18 cellular contexts compared by ENCODE assay signal in genomic region chr7:129074361-129074871, GRCh38. TPM values are rescaled to one million over a fixed set of nuclear protein-coding genes. Genes with fewer than 3 reads are reported as not detected.
DNase-seq lines count a peak whose midpoint lies in the region; ATAC-seq, FAIRE-seq and TF ChIP-seq lines count a peak whose summit lies in the region.
"Had no signal": no experiment of that assay in that cellular context is flagged by ENCODE, and none has a peak within 500 bp of the region (broad histone marks: within the 10 kb centered on the region; RNA-seq: fewer than 3 reads in every experiment).

No MANE protein-coding gene starts in this region.

- no peak for TF ChIP-seq RAD21 in HepG2 (CRISPR knock-in tag; IDR thresholded peaks at IDR 0.05)
- TF ChIP-seq RAD21 in K562 (CRISPR knock-in tag; conservative IDR thresholded peaks at IDR 0.05 in 1 of 2, IDR thresholded peaks at IDR 0.05 in 1 of 2), result no peak

- POLR2A ChIA-PET in HepG2 (lab: Yijun Ruan, JAX) (interaction anchor here (1.4 kb wide), 1 partner anchor 20 kb away, joined by 4 read pairs; the partner anchor contains the start of gene TNPO3), K562 (lab: Yijun Ruan, JAX) (interaction anchor here (0.9 to 1.2 kb wide), 2 partner anchors 10 to 11 kb away, joined by 3 read pairs; no protein-coding TSS in a partner anchor)

- no peak overlapping the region for H3K4me3 ChIP-seq in HepG2 (replicated peaks in 1 of 3; ENCODE audit: insufficient read depth in 1 of 3, low read depth in 2 of 3, low read length in 3 of 3)
- no peak overlapping the region for H3K4me3 ChIP-seq in right lobe of liver
- no peak overlapping the region for H3K4me3 ChIP-seq in NB4 (ENCODE audit: low read depth, low read length)
- no peak overlapping the region for H3K4me3 ChIP-seq in K562
- H3K4me3 ChIP-seq: A549, BLaER1, GM23248 had no signal

- FAIRE-seq in HepG2 (lab: Jason Lieb, UNC) (no peak), K562 (lab: Jason Lieb, UNC) (no peak)
- FAIRE-seq: A549 had no signal

- H3K9me3 ChIP-seq in HepG2 (ENCODE audit: low read length) (no peaks in the 10 kb centered on the region), right lobe of liver (no peaks in the 10 kb centered on the region), K562 (replicated peaks; ENCODE audit: control insufficient read depth, insufficient read depth, low read depth, low read length) (no peaks in the 10 kb centered on the region)
- H3K9me3 ChIP-seq: A549 had no signal

- H3K9ac ChIP-seq in HepG2 (ENCODE audit: insufficient read depth, low read depth, low read length), result no peak overlapping the region
- no peak overlapping the region; a peak in 1 of 4 replicates for H3K9ac ChIP-seq in K562 (ENCODE audit: insufficient read depth in 1 of 2, low read depth in 2 of 2, low read length in 2 of 2)
- H3K9ac ChIP-seq: BLaER1, GM23248 had no signal

- H3K36me3 ChIP-seq in HepG2 (replicated peaks in 1 of 2; ENCODE audit: control insufficient read depth in 1 of 2, insufficient read depth in 2 of 2, low read length in 2 of 2) (no peaks in the 10 kb centered on the region), right lobe of liver (no peaks in the 10 kb centered on the region), K562 (ENCODE audit: control insufficient read depth, insufficient read depth, low read length) (no peaks in the 10 kb centered on the region)
- H3K36me3 ChIP-seq: BLaER1 had no signal

- TF ChIP-seq POLR2A in HepG2 (IDR thresholded peaks at IDR 0.05; ENCODE audit: insufficient read depth in 1 of 2, low read depth in 2 of 2, low read length in 2 of 2) (no peak), right lobe of liver (IDR thresholded peaks at IDR 0.05) (no peak), NB4 (IDR thresholded peaks at IDR 0.05; ENCODE audit: extremely low read depth, insufficient read length) (no peak), K562 (conservative IDR thresholded peaks at IDR 0.05) (no peak)

- H3K4me1 ChIP-seq in HepG2 (ENCODE audit: insufficient read depth, low read length), result 0 out of 2 replicates have a peak, but pooled peaks cover 9% of the 10 kb centered on the region
- no peaks in the 10 kb centered on the region for H3K4me1 ChIP-seq in right lobe of liver
- no peaks in the 10 kb centered on the region; a peak in 1 of 5 replicates for H3K4me1 ChIP-seq in K562 (replicated peaks in 1 of 2; ENCODE audit: control insufficient read depth in 2 of 2, insufficient read depth in 2 of 2, low read length in 2 of 2)
- H3K4me1 ChIP-seq: A549 had no signal

- BruUV-seq in HepG2 (replicated peaks; lab: Mats Ljungman, UMichigan), result no TSS peak
- BruUV-seq in K562 (replicated peaks; lab: Mats Ljungman, UMichigan), result no TSS peak

- no peak for TF ChIP-seq EP300 in HepG2 (IDR thresholded peaks at IDR 0.05; ENCODE audit: low read depth in 2 of 2, low read length in 2 of 2)
- TF ChIP-seq EP300 in HepG2 (CRISPR knock-in tag; IDR thresholded peaks at IDR 0.05; ENCODE audit: borderline replicate concordance), result no peak
- TF ChIP-seq EP300 in K562 (IDR thresholded peaks at IDR 0.05; ENCODE audit: low read length), result no peak

- WGBS in HepG2 (ENCODE audit: low lambda C conversion rate), result 0% methylated on average over 1 of the region's 1 CpG
- WGBS in right lobe of liver (ENCODE audit: insufficient coverage, low coverage, low lambda C conversion rate, missing lambda C conversion rate), result 100% methylated on average over 1 of the region's 1 CpG
- 80% methylated on average over 1 of the region's 1 CpG for WGBS in K562 (ENCODE audit: insufficient coverage, low coverage, missing lambda C conversion rate)

- H3K79me2 ChIP-seq in HepG2 (ENCODE audit: insufficient read depth, low read length), result no peaks in the 10 kb centered on the region
- no peaks in the 10 kb centered on the region for H3K79me2 ChIP-seq in K562 (ENCODE audit: control insufficient read depth, insufficient read depth, low read length)

- H4K20me1 ChIP-seq in HepG2 (ENCODE audit: insufficient read depth, low read length) (no peaks in the 10 kb centered on the region), K562 (replicated peaks; ENCODE audit: control insufficient read depth, insufficient read depth, low read length) (no peaks in the 10 kb centered on the region)
- H4K20me1 ChIP-seq: BLaER1 had no signal

- in situ Hi-C loops in HepG2 (cut with HindIII; ENCODE audit: extremely low pct_ligation_motif_present, low pct_unique_long_range_greater_than_20kb), result no loop called here
- in situ Hi-C loops in K562 (cut with MboI), result no loop called here

- CTCF ChIA-PET in HepG2 (lab: Yijun Ruan, JAX; ENCODE audit: low intra/inter-chr PET ratio, low total read pairs) (no interaction called here), K562 (lab: Yijun Ruan, JAX; ENCODE audit: low intra/inter-chr PET ratio) (no interaction called here)

- H3K27ac ChIP-seq in HepG2 (ENCODE audit: extremely low read length, insufficient read depth, low read length) (no peak overlapping the region), right lobe of liver (no peak overlapping the region), K562 (ENCODE audit: extremely low read depth, low read depth, low read length) (no peak overlapping the region)
- H3K27ac ChIP-seq: 22Rv1, A549, BLaER1, GM23248 had no signal

- H2AFZ ChIP-seq in HepG2 (ENCODE audit: low read length), result no peak overlapping the region
- no peak overlapping the region for H2AFZ ChIP-seq in K562 (ENCODE audit: low read depth, low read length)
- H2AFZ ChIP-seq: GM23248 had no signal

- TF ChIP-seq CTCF in HepG2 (CRISPR knock-in tag; IDR thresholded peaks at IDR 0.05), result no peak
- TF ChIP-seq CTCF in right lobe of liver (IDR thresholded peaks at IDR 0.05), result no peak
- TF ChIP-seq CTCF in NB4 (IDR thresholded peaks at IDR 0.05; ENCODE audit: low read depth, low read length), result no peak
- no peak for TF ChIP-seq CTCF in K562 (IDR thresholded peaks at IDR 0.05 in 2 of 3, conservative IDR thresholded peaks at IDR 0.05 in 1 of 3; ENCODE audit: insufficient read depth in 2 of 3, low read depth in 1 of 3, low read length in 3 of 3)

- no peak for DNase-seq in HepG2 (ENCODE audit: low spot score)
- DNase-seq in right lobe of liver, result no peak
- DNase-seq in NB4 (ENCODE audit: low read depth), result peak; percentile 17
- DNase-seq in K562 (ENCODE audit: extremely low read depth in 1 of 4, low spot score in 3 of 4), result no peak
- no peak for DNase-seq in activated CD4-positive, alpha-beta T cell treated with anti-CD3 and anti-CD28 coated beads, Interleukin-2, amount 50 U/mL, for 4 hours
- no peak for DNase-seq in globus pallidus (ENCODE audit: low spot score)
- DNase-seq: Calu3; CD8-positive, alpha-beta T cell; DMS79 treated with DMSO at 0.1 percent for 48 hours; GF-D8; GM23248; H7; KBM-7 had no signal

- H3K27me3 ChIP-seq in HepG2 (ENCODE audit: control insufficient read depth in 1 of 2, insufficient read depth in 2 of 2, low read length in 2 of 2) (no peaks in the 10 kb centered on the region), right lobe of liver (no peaks in the 10 kb centered on the region), K562 (ENCODE audit: control insufficient read depth in 2 of 2, insufficient read depth in 2 of 2, low read length in 2 of 2) (no peaks in the 10 kb centered on the region)
- H3K27me3 ChIP-seq: BLaER1 had no signal

- no peaks in the 10 kb centered on the region for H3K9me1 ChIP-seq in K562 (ENCODE audit: control insufficient read depth, insufficient read depth, low read length)

- ATAC-seq in HepG2 (peak; percentile 60; the same call in 1 of the 3 replicates), right lobe of liver (no peak), K562 (no peak), GM19351 (IDR thresholded peaks at IDR 0.05; ENCODE audit: unreplicated experiment) (no peak)
- ATAC-seq: A549; CD8-positive, alpha-beta T cell; HCT116 had no signal

- no peak overlapping the region for H3K4me2 ChIP-seq in HepG2 (ENCODE audit: low read depth, low read length)
- H3K4me2 ChIP-seq in K562 (ENCODE audit: insufficient read depth, low read length), result no peak overlapping the region
- H3K4me2 ChIP-seq: A549, BLaER1 had no signal

- intact Hi-C loops in HepG2 (cut with micrococcal nuclease; ENCODE audit: unreplicated experiment), result no loop called here
- intact Hi-C loops in right lobe of liver (cut with DNase I), result no loop called here
- intact Hi-C loops in K562 (cut with micrococcal nuclease), result no loop called here

RNA-seq across cellular contexts. Expression of gene TNPO3, which starts 19.5 kb away (rescaled TPM):
- total RNA-seq in HepG2 (2016; rRNA removed; fragmentation: Illumina TruSeq; extraction: Trizol) (44.6 and 61.5 TPM in 2 replicates), right lobe of liver (10 to 100 TPM; 15.2 to 30.2 (median 22.2) TPM), K562 (2014; rRNA removed) (97.4 and 108 TPM in 2 replicates), K562 (2014; rRNA removed; fragmentation: Illumina TruSeq; extraction: Trizol) (110 and 113 TPM in 2 replicates), K562 (2015; rRNA removed; fragmentation: Illumina TruSeq; extraction: Trizol) (112 and 120 TPM in 2 replicates), K562 (2021) (111 and 118 TPM in 2 replicates)
- total RNA-seq in HepG2 (2016; cell fraction: cytosol; rRNA removed; fragmentation: Illumina TruSeq; extraction: Trizol; ENCODE audit: low read depth), result 14.8 and 16.2 TPM in 2 replicates
- 44.0 and 55.4 TPM in 2 replicates for total RNA-seq in HepG2 (2016; cell fraction: insoluble cytoplasmic fraction; rRNA removed; fragmentation: Illumina TruSeq; extraction: Trizol)
- total RNA-seq in HepG2 (2016; cell fraction: membrane; rRNA removed; fragmentation: Illumina TruSeq; extraction: Trizol), result 20.9 and 21.8 TPM in 2 replicates
- 29.8 and 32.3 TPM in 2 replicates for total RNA-seq in HepG2 (2016; cell fraction: nucleus; rRNA removed; fragmentation: Illumina TruSeq; extraction: Trizol)
- polyA plus RNA-seq in HepG2 (2011; rRNA removed) (22.1 and 23.8 TPM in 2 replicates), K562 (2011; rRNA removed) (92.3 and 125 TPM in 2 replicates), K562 (2014; fragmentation: Illumina TruSeq; extraction: Trizol) (123 and 124 TPM in 2 replicates), K562 (2014; fragmentation: Nextera tagmentation; extraction: Ambion mirVana) (10 to 100 TPM; 35.8 to 46.0 TPM), K562 (2014; rRNA removed) (87.2 and 93.9 TPM in 2 replicates)
- 18.9 and 23.0 TPM in 2 replicates for polyA plus RNA-seq in HepG2 (2011; cell fraction: cytosol; rRNA removed)
- 28.9 and 32.0 TPM in 2 replicates for polyA plus RNA-seq in HepG2 (2011; cell fraction: nucleus; rRNA removed)
- polyA plus RNA-seq in HepG2 (2012), result 24.4 and 25.7 TPM in 2 replicates
- polyA plus RNA-seq in HepG2 (2016; cell fraction: cytosol; fragmentation: Illumina TruSeq; extraction: Trizol; ENCODE audit: low read depth), result 2.0 and 2.3 TPM in 2 replicates
- 38.1 and 39.8 TPM in 2 replicates for polyA plus RNA-seq in HepG2 (2016; cell fraction: insoluble cytoplasmic fraction; fragmentation: Illumina TruSeq; extraction: Trizol; ENCODE audit: low read depth)
- 6.9 and 8.1 TPM in 2 replicates for polyA plus RNA-seq in HepG2 (2016; cell fraction: membrane; fragmentation: Illumina TruSeq; extraction: Trizol; ENCODE audit: low read depth)
- 26.3 and 27.2 TPM in 2 replicates for polyA plus RNA-seq in HepG2 (2016; cell fraction: nucleus; fragmentation: Illumina TruSeq; extraction: Trizol; ENCODE audit: insufficient read depth, low read depth)
- 49.1 and 105 TPM in 2 replicates for polyA minus RNA-seq in HepG2 (2011; rRNA and poly(A)+ RNA removed; ENCODE audit: low replicate concordance)
- 24.7 and 27.5 TPM in 2 replicates for polyA minus RNA-seq in HepG2 (2011; cell fraction: cytosol; rRNA and poly(A)+ RNA removed)
- 42.5 and 58.9 TPM in 2 replicates for polyA minus RNA-seq in HepG2 (2011; cell fraction: nucleus; rRNA and poly(A)+ RNA removed)
- total RNA-seq in K562 (2011; cell fraction: chromatin; rRNA removed; ENCODE audit: low replicate concordance), result 125 and 155 TPM in 2 replicates
- 66.7 and 71.2 TPM in 2 replicates for total RNA-seq in K562 (2011; cell fraction: nucleolus; rRNA removed)
- total RNA-seq in K562 (2011; cell fraction: nucleoplasm; rRNA removed), result 79.6 and 84.8 TPM in 2 replicates
- polyA plus RNA-seq in K562 (2011; cell fraction: cytosol; rRNA removed), result 91.4 and 102 TPM in 2 replicates
- 131 and 151 TPM in 2 replicates for polyA plus RNA-seq in K562 (2011; cell fraction: nucleus; rRNA removed)
- 89.9 and 94.1 TPM in 2 replicates for polyA plus RNA-seq in K562 (2012)
- 177 and 236 TPM in 2 replicates for polyA minus RNA-seq in K562 (2011; rRNA and poly(A)+ RNA removed)
- 67.4 and 93.8 TPM in 2 replicates for polyA minus RNA-seq in K562 (2011; cell fraction: cytosol; rRNA and poly(A)+ RNA removed)
- polyA minus RNA-seq in K562 (2011; cell fraction: nucleus; rRNA and poly(A)+ RNA removed), result 61.0 and 114 TPM in 2 replicates

Comparison
In these comparisons a context has a peak if more than half of its experiments do, and no peak if none do; other contexts are left out.
1. Of the 241 proteins assayed by ChIP-seq in both HepG2 and K562: peak only in HepG2: CEBPG; only in K562: none; in both: CEBPB; in neither: 239.